In genomic region chr17:39165178-39165843, GRCh38 we compare ENCODE assay signal across 8 cellular contexts. TPM values are rescaled to one million over a fixed set of nuclear protein-coding genes. Genes with fewer than 3 reads are reported as not detected.
DNase-seq lines count a peak whose midpoint lies in the region; ATAC-seq, FAIRE-seq and TF ChIP-seq lines count a peak whose summit lies in the region.

No MANE protein-coding gene starts in this region.

- TF ChIP-seq EP300 in gastroesophageal sphincter (IDR thresholded peaks at IDR 0.05) = no peak

- TF ChIP-seq POLR2A in gastroesophageal sphincter (IDR thresholded peaks at IDR 0.05) = no peak

- POLR2A ChIA-PET in CD4-positive, alpha-beta T cell (lab: Charles Lee) = interaction anchor here (0.5 to 5.5 kb wide), 15 partner anchors 8 to 312 kb away, joined by 3 to 35 read pairs (median 4); partner anchors contain the start of genes FBXO47, LASP1, PLXDC1 and RPL19
- POLR2A ChIA-PET in T-cell (lab: Charles Lee) = interaction anchor here (0.6 to 1.0 kb wide), 4 partner anchors 11 to 31 kb away, joined by 3 to 4 read pairs (median 3); no protein-coding TSS in a partner anchor

- no peaks in the 10 kb centered on the region for H3K36me3 Mint-ChIP-seq in CD4-positive, alpha-beta T cell (ENCODE audit: low read depth)
- no peaks in the 10 kb centered on the region for H3K36me3 Mint-ChIP-seq in T-cell

- peaks cover 27% of the 10 kb centered on the region for H3K4me1 Mint-ChIP-seq in CD4-positive, alpha-beta T cell (ENCODE audit: low read depth)
- H3K4me1 Mint-ChIP-seq in T-cell = peaks cover 23 to 32% (median 30%) of the 10 kb centered on the region in 3 donors

- DNase-seq in CD4-positive, alpha-beta T cell = no peak
- DNase-seq in T-cell = peak in 1 of 34 experiments; percentile 1
- DNase-seq in pancreas = peak in 1 of 6 donors; percentile 67
- DNase-seq in NCI-H748 (lab: John Stamatoyannopoulos, UW; ENCODE audit: unreplicated experiment) = no peak
- DNase-seq in left colon = no peak

- H3K4me1 ChIP-seq in gastroesophageal sphincter = peaks cover 0 to 39% (median 9%) of the 10 kb centered on the region in 3 donors
- peaks cover 0 to 13% (median 13%) of the 10 kb centered on the region in 3 donors for H3K4me1 ChIP-seq in pancreas

- no peak overlapping the region for H3K27ac ChIP-seq in CD4-positive, alpha-beta T cell (ENCODE audit: low read depth, low read length)
- H3K27ac ChIP-seq in gastroesophageal sphincter = peak overlapping the region in 3 of 4 donors; percentile 48 to 51 (median 49)
- H3K27ac ChIP-seq in pancreas = peak overlapping the region; percentile 27 to 63 (median 45)

- H3K9me3 Mint-ChIP-seq in CD4-positive, alpha-beta T cell = no peaks in the 10 kb centered on the region
- H3K9me3 Mint-ChIP-seq in T-cell = no peaks in the 10 kb centered on the region

- peaks cover 17% of the 10 kb centered on the region for H3K27me3 ChIP-seq in CD4-positive, alpha-beta T cell (ENCODE audit: control insufficient read depth, insufficient read depth, low read length)
- H3K27me3 ChIP-seq in gastroesophageal sphincter = no peaks in the 10 kb centered on the region
- no peaks in the 10 kb centered on the region for H3K27me3 ChIP-seq in pancreas

- no peaks in the 10 kb centered on the region for H3K9me3 ChIP-seq in CD4-positive, alpha-beta T cell (ENCODE audit: control insufficient read depth, low read length)
- H3K9me3 ChIP-seq in gastroesophageal sphincter (peaks cover 0 to 4% (median 0%) of the 10 kb centered on the region in 3 donors), pancreas (no peaks in the 10 kb centered on the region)

- ATAC-seq in CD4-positive, alpha-beta T cell (ENCODE audit: poor library complexity) = peak; percentile 17
- peak; percentile 16 to 36 (median 29) for ATAC-seq in T-cell (replicated peaks in 1 of 4)
- peak; percentile 17 for ATAC-seq in gastroesophageal sphincter
- ATAC-seq in pancreas = peak; percentile 10 to 18 (median 14)
- no peak for ATAC-seq in GM21367 (IDR thresholded peaks at IDR 0.05; ENCODE audit: unreplicated experiment)
- no peak for ATAC-seq in GM19463 (IDR thresholded peaks at IDR 0.05; ENCODE audit: unreplicated experiment)
- ATAC-seq in left colon = no peak

- intact Hi-C loops in CD4-positive, alpha-beta T cell (cut with DNase I, micrococcal nuclease) = loop anchor here in 1 of 2 experiments (2.0 kb wide), 1 partner anchor 79 kb away; no protein-coding TSS in a partner anchor
- intact Hi-C loops in pancreas (cut with DNase I) (no loop called here), left colon (cut with DNase I, micrococcal nuclease) (no loop called here)

- CTCF ChIA-PET in CD4-positive, alpha-beta T cell (lab: Charles Lee) = interaction anchor here (0.5 to 3.8 kb wide), 31 partner anchors 10 to 295 kb away, joined by 3 to 47 read pairs (median 4); partner anchors contain the start of genes LASP1 and RPL19
- CTCF ChIA-PET in T-cell (lab: Charles Lee) = interaction anchor here (0.6 to 4.0 kb wide), 34 partner anchors 7 to 437 kb away, joined by 3 to 51 read pairs (median 4); partner anchors contain the start of genes FBXO47 (in 1 of the 2), LASP1 (in 1 of the 2), PLXDC1 (in 1 of the 2) and RPL19 (in 1 of the 2)

- no peak overlapping the region for H3K27ac Mint-ChIP-seq in CD4-positive, alpha-beta T cell
- H3K27ac Mint-ChIP-seq in T-cell = peak overlapping the region in 1 of 2 donors; percentile 11

- WGBS in gastroesophageal sphincter (ENCODE audit: low coverage in 1 of 2), 2 donors = no CpG with 5 or more reads among the region's 51 CpGs
- 13 to 14% methylated on average over 49 to 51 of the region's 51 CpGs for WGBS in pancreas, 2 donors

- H3K4me3 ChIP-seq in gastroesophageal sphincter = peak overlapping the region; percentile 25 to 58
- H3K4me3 ChIP-seq in pancreas = peak overlapping the region; percentile 14 to 46 (median 30)

- peaks cover 34% of the 10 kb centered on the region for H3K27me3 Mint-ChIP-seq in CD4-positive, alpha-beta T cell
- H3K27me3 Mint-ChIP-seq in T-cell = peaks cover 23 to 33% of the 10 kb centered on the region in 2 donors

- FAIRE-seq in pancreas (lab: Jason Lieb, UNC) = no peak

- TF ChIP-seq CTCF in CD4-positive, alpha-beta T cell (IDR thresholded peaks at IDR 0.05) = no peak
- TF ChIP-seq CTCF in gastroesophageal sphincter (IDR thresholded peaks at IDR 0.05) (no peak), pancreas (IDR thresholded peaks at IDR 0.05) (no peak)

- peak overlapping the region; percentile 90 for H3K4me3 Mint-ChIP-seq in CD4-positive, alpha-beta T cell
- peak overlapping the region; percentile 79 to 86 (median 85) for H3K4me3 Mint-ChIP-seq in T-cell

- H3K36me3 ChIP-seq in gastroesophageal sphincter (no peaks in the 10 kb centered on the region), pancreas (no peaks in the 10 kb centered on the region)

RNA-seq across cellular contexts. Expression of gene ARL5C, which starts 0.7 kb away (rescaled TPM):
- total RNA-seq in CD4-positive, alpha-beta T cell = not detected
- under 1 TPM in 1 of 5 donors, not detected in 4; 0.90 TPM for total RNA-seq in T-cell
- not detected for total RNA-seq in gastroesophageal sphincter
- under 1 TPM in 4 of 6 donors, not detected in 2; 0.31 to 0.87 (median 0.72) TPM for total RNA-seq in pancreas
- polyA plus RNA-seq in pancreas = 1 to 10 TPM in 1 of 2 donors, not detected in 1; 1.0 TPM
- under 1 TPM in 1 of 2 donors, not detected in 1; 0.56 TPM for total RNA-seq in left colon

RNA-seq across cellular contexts. Expression of gene PLXDC1, which starts 13.9 kb away (rescaled TPM):
- total RNA-seq in CD4-positive, alpha-beta T cell = 10 to 100 TPM; 66.7 to 67.6 TPM
- total RNA-seq in T-cell = 10 to 100 TPM in 3 of 5 donors, 1 to 10 TPM in 2; 6.3 to 74.9 (median 13.9) TPM
- total RNA-seq in gastroesophageal sphincter = 10 to 100 TPM in 3 of 4 donors, 1 to 10 TPM in 1; 5.5 to 21.6 (median 17.4) TPM
- total RNA-seq in pancreas = 1 to 10 TPM in 5 of 6 donors, under 1 TPM in 1; 0.88 to 5.6 (median 1.8) TPM
- polyA plus RNA-seq in pancreas = 1 to 10 TPM; 1.8 to 4.0 TPM
- 1 to 10 TPM; 2.3 to 5.0 TPM for total RNA-seq in left colon

RNA-seq across cellular contexts. Expression of gene CACNB1, which starts 32.2 kb away (rescaled TPM):
- total RNA-seq in CD4-positive, alpha-beta T cell = 10 to 100 TPM; 14.9 to 15.5 TPM
- 10 to 100 TPM; 10.8 to 23.2 (median 21.4) TPM for total RNA-seq in T-cell
- 1 to 10 TPM; 3.6 to 7.9 (median 5.9) TPM for total RNA-seq in gastroesophageal sphincter
- total RNA-seq in pancreas = 1 to 10 TPM; 1.8 to 3.3 (median 2.4) TPM
- 1 to 10 TPM; 6.5 to 6.8 TPM for polyA plus RNA-seq in pancreas
- total RNA-seq in left colon = 10 to 100 TPM; 12.7 to 16.1 TPM

RNA-seq across cellular contexts. Expression of gene RPL19, which starts 34.8 kb away (rescaled TPM):
- 1,000 to 10,000 TPM; 3,527 to 3,670 TPM for total RNA-seq in CD4-positive, alpha-beta T cell
- 1,000 to 10,000 TPM; 2,988 to 3,293 (median 3,174) TPM for total RNA-seq in T-cell
- total RNA-seq in gastroesophageal sphincter = 1,000 to 10,000 TPM; 1,562 to 3,160 (median 2,477) TPM
- 1,000 to 10,000 TPM in 3 of 6 donors, 100 to 1,000 TPM in 3; 925 to 1,465 (median 1,055) TPM for total RNA-seq in pancreas
- polyA plus RNA-seq in pancreas = 1,000 to 10,000 TPM; 1,688 to 1,714 TPM
- 1,000 to 10,000 TPM; 1,376 to 1,435 TPM for total RNA-seq in left colon

Comparison
In these comparisons a context has a peak if more than half of its experiments do, and no peak if none do; other contexts are left out.
1. ATAC-seq: peak in CD4-positive, alpha-beta T cell (single experiment), T-cell (4 of 4), gastroesophageal sphincter (single experiment) and pancreas (4 of 4); none in GM21367 (single experiment), GM19463 (single experiment) and left colon (single experiment).